Comparison of ENCODE assay signal across 22 cellular contexts in the genomic region with DNA sequence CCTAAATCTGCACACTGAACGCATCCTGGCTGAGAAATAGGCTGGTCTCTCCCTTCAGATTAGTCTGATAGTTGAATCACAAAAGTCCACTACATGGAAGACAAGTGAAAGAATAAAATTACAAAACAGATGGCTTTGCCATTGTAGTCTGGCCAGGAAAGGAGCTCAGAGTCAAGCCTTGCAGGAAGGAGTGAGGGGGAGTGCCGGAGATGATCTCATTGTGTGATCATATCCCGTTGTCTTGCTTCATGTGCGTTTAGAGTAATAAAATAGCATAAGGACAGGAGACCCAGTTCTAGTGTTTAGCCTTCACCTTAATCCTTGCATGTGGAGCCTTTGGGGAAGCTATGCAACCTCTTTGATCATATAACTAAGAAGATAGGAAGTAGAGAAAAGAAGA.
"Had no signal": no experiment of that assay in that cellular context is flagged by ENCODE, and none has a peak within 500 bp of the region (broad histone marks: within the 10 kb centered on the region; RNA-seq: fewer than 3 reads in every experiment).

No MANE protein-coding gene starts in this region.

- H3K4me3 Mint-ChIP-seq: activated naive CD4-positive, alpha-beta T cell treated with anti-CD3 and anti-CD28 coated beads, Interleukin-2, amount 50 U/mL, for 24 hours; activated T-cell treated with anti-CD3 and anti-CD28 coated beads, Interleukin-2, amount 50 U/mL, for 72 hours; naive B cell; neural progenitor cell had no signal

- H3K4me1 ChIP-seq: left lung, prostate gland, right atrium auricular region, tibial nerve, uterus had no signal

- H3K9ac ChIP-seq: neural progenitor cell had no signal

- H3K27me3 ChIP-seq: left lung, neural progenitor cell, right atrium auricular region, tibial nerve, uterus had no signal

- H2AFZ ChIP-seq: neural progenitor cell had no signal

- H3K9me3 ChIP-seq: prostate gland, right atrium auricular region, tibial nerve, uterus had no signal

- FAIRE-seq: islet of Langerhans, TTC549 had no signal

- H3K4me2 ChIP-seq: neural progenitor cell had no signal

- H3K4me1 Mint-ChIP-seq: activated naive CD4-positive, alpha-beta T cell treated with anti-CD3 and anti-CD28 coated beads, Interleukin-2, amount 50 U/mL, for 24 hours; naive B cell; neural progenitor cell had no signal

- H3K36me3 Mint-ChIP-seq: activated naive CD4-positive, alpha-beta T cell treated with anti-CD3 and anti-CD28 coated beads, Interleukin-2, amount 50 U/mL, for 24 hours; naive B cell; neural progenitor cell had no signal

- H3K27me3 Mint-ChIP-seq: activated naive CD4-positive, alpha-beta T cell treated with anti-CD3 and anti-CD28 coated beads, Interleukin-2, amount 50 U/mL, for 24 hours; naive B cell had no signal

- H3K27ac Mint-ChIP-seq: activated naive CD4-positive, alpha-beta T cell treated with anti-CD3 and anti-CD28 coated beads, Interleukin-2, amount 50 U/mL, for 24 hours; activated T-cell treated with anti-CD3 and anti-CD28 coated beads, Interleukin-2, amount 50 U/mL, for 72 hours; naive B cell; neural progenitor cell had no signal

- ATAC-seq: activated T-cell treated with anti-CD3 and anti-CD28 coated beads, Interleukin-2, amount 50 U/mL, for 72 hours; left lung; stimulated activated naive CD8-positive, alpha-beta T cell treated with anti-CD3 and anti-CD28 coated beads, Interleukin-15, Interleukin-2, amounts not matched to agents 100 U/mL and 50 U/mL, for 24 hours had no signal

- DNase-seq: activated CD4-positive, alpha-beta T cell treated with anti-CD3 and anti-CD28 coated beads, Interleukin-2, amount 50 U/mL, for 4 hours; activated effector memory CD4-positive, alpha-beta T cell treated with anti-CD3 and anti-CD28 coated beads, Interleukin-2, amount 50 U/mL, for 16 hours; activated T-cell treated with anti-CD3 and anti-CD28 coated beads, Interleukin-2, amount 50 U/mL, for 72 hours; dermis blood vessel endothelial cell; effector memory CD4-positive, alpha-beta T cell; foreskin fibroblast; glutamatergic neuron; hippocampal formation; left lung; naive B cell; stimulated activated CD4-positive, alpha-beta T cell treated with anti-CD3 and anti-CD28 coated beads, Interleukin-12 subunit alpha, Interleukin-12 subunit beta, amount 100 ng/mL, for 4 hours; stimulated activated CD4-positive, alpha-beta T cell treated with anti-CD3 and anti-CD28 coated beads, Interleukin-1b, Interleukin-23, amount 100 ng/mL, for 48 hours; stimulated activated naive CD8-positive, alpha-beta T cell treated with anti-CD3 and anti-CD28 coated beads, Interleukin-15, Interleukin-2, amounts not matched to agents 100 U/mL and 50 U/mL, for 24 hours; substantia nigra; uterus had no signal

- H3K27ac ChIP-seq: left lung, neural progenitor cell, prostate gland, right atrium auricular region, tibial nerve, uterus had no signal

- H3K4me3 ChIP-seq: left lung, neural progenitor cell, prostate gland, right atrium auricular region, tibial nerve, uterus had no signal

- H3K36me3 ChIP-seq: left lung, neural progenitor cell, prostate gland, right atrium auricular region, tibial nerve, uterus had no signal
